ENCODE assay signal across 26 cellular contexts in the genomic region with DNA sequence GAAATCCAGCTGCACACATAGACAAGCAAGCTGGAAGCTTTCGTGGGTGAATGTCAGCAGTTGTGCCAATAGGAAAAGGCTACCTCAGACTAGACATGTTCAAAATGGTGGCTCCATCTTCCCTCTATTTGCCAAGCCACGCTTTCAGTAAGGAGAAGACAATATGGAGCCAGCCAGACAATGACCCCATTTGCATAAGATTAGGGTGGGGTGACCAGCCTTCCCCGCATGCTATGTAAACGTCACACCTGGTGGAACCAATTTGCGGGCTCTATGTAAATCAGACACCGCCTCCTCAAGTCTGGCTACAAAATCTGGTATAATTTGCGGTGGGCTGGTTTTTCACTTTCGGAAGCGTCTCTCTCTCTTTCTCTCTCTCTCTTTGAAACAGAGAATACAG.
"Had no signal": no experiment of that assay in that cellular context is flagged by ENCODE, and none has a peak within 500 bp of the region (broad histone marks: within the 10 kb centered on the region; RNA-seq: fewer than 3 reads in every experiment).

No MANE protein-coding gene starts in this region.

- ATAC-seq: activated CD4-positive, alpha-beta T cell treated with anti-CD3 and anti-CD28 coated beads for 36 hours; activated CD4-positive, CD25-positive, alpha-beta regulatory T cell treated with anti-CD3 and anti-CD28 coated beads, Interleukin-2, amount 50 U/mL, for 24 hours; activated CD8-positive, alpha-beta T cell treated with anti-CD3 and anti-CD28 coated beads, Interleukin-2, amount 10 ng/mL, durations not matched to agents 7 days and 5 days; body of pancreas had no signal

- H3K4me3 ChIP-seq: body of pancreas, breast epithelium, SJCRH30, SK-N-MC had no signal

- H3K27me3 ChIP-seq: body of pancreas, breast epithelium, SJCRH30 had no signal

- H3K36me3 ChIP-seq: breast epithelium, SJCRH30 had no signal

- DNase-seq: activated CD4-positive, alpha-beta T cell treated with anti-CD3 and anti-CD28 coated beads for 36 hours; activated CD4-positive, alpha-beta T cell treated with anti-CD3 and anti-CD28 coated beads, Interleukin-2, amount 10 ng/mL, durations not matched to agents 7 days and 5 days; activated CD4-positive, alpha-beta T cell treated with anti-CD3 and anti-CD28 coated beads, Interleukin-2, amount 50 U/mL, for 48 hours; activated CD8-positive, alpha-beta T cell treated with anti-CD3 and anti-CD28 coated beads, Interleukin-2, amount 10 ng/mL, durations not matched to agents 7 days and 5 days; activated gamma-delta T cell; activated naive CD4-positive, alpha-beta T cell treated with Interleukin-2 at 50 U/mL for 16 hours; activated naive CD8-positive, alpha-beta T cell treated with anti-CD3 and anti-CD28 coated beads, Interleukin-2, amount 10 ng/mL, durations not matched to agents 7 days and 5 days; activated T-cell treated with anti-CD3 and anti-CD28 coated beads, Interleukin-2, amount 50 U/mL, for 24 hours; amygdala; body of pancreas; NCI-H1105; NCI-H1417 treated with DMSO at 0.1 percent for 48 hours; NCI-H187 treated with DMSO at 0.1 percent for 48 hours; NCI-H2081; NCI-H2171 treated with DMSO at 0.1 percent for 48 hours; NCI-H226; NCI-H524 treated with DMSO at 0.1 percent for 48 hours; NCI-H748 treated with DMSO at 0.1 percent for 48 hours; Right ventricle myocardium superior; SJCRH30; T1000 had no signal

- H3K9me3 ChIP-seq: body of pancreas, breast epithelium, SJCRH30 had no signal

- H3K27me3 Mint-ChIP-seq: activated CD4-positive, alpha-beta T cell treated with anti-CD3 and anti-CD28 coated beads for 36 hours; activated CD4-positive, alpha-beta T cell treated with anti-CD3 and anti-CD28 coated beads, Interleukin-2, amount 10 ng/mL, durations not matched to agents 7 days and 5 days; activated naive CD4-positive, alpha-beta T cell treated with anti-CD3 and anti-CD28 coated beads, Interleukin-2, amount 50 U/mL, for 24 hours; activated naive CD8-positive, alpha-beta T cell treated with anti-CD3 and anti-CD28 coated beads, Interleukin-2, amount 10 ng/mL, durations not matched to agents 7 days and 5 days; activated T-cell treated with anti-CD3 and anti-CD28 coated beads, Interleukin-2, amount 50 U/mL, for 24 hours had no signal

- H3K4me1 Mint-ChIP-seq: activated CD4-positive, alpha-beta T cell treated with anti-CD3 and anti-CD28 coated beads for 36 hours; activated CD4-positive, alpha-beta T cell treated with anti-CD3 and anti-CD28 coated beads, Interleukin-2, amount 10 ng/mL, durations not matched to agents 7 days and 5 days; activated naive CD4-positive, alpha-beta T cell treated with anti-CD3 and anti-CD28 coated beads, Interleukin-2, amount 50 U/mL, for 24 hours; activated naive CD8-positive, alpha-beta T cell treated with anti-CD3 and anti-CD28 coated beads, Interleukin-2, amount 10 ng/mL, durations not matched to agents 7 days and 5 days had no signal

- H3K36me3 Mint-ChIP-seq: activated naive CD4-positive, alpha-beta T cell treated with anti-CD3 and anti-CD28 coated beads, Interleukin-2, amount 50 U/mL, for 24 hours; activated naive CD8-positive, alpha-beta T cell treated with anti-CD3 and anti-CD28 coated beads, Interleukin-2, amount 10 ng/mL, durations not matched to agents 7 days and 5 days had no signal

- H3K27ac Mint-ChIP-seq: activated CD4-positive, alpha-beta T cell treated with anti-CD3 and anti-CD28 coated beads for 36 hours; activated CD4-positive, alpha-beta T cell treated with anti-CD3 and anti-CD28 coated beads, Interleukin-2, amount 10 ng/mL, durations not matched to agents 7 days and 5 days; activated CD8-positive, alpha-beta T cell treated with anti-CD3 and anti-CD28 coated beads, Interleukin-2, amount 10 ng/mL, durations not matched to agents 7 days and 5 days; activated naive CD4-positive, alpha-beta T cell treated with anti-CD3 and anti-CD28 coated beads, Interleukin-2, amount 50 U/mL, for 24 hours; activated naive CD8-positive, alpha-beta T cell treated with anti-CD3 and anti-CD28 coated beads, Interleukin-2, amount 10 ng/mL, durations not matched to agents 7 days and 5 days; activated T-cell treated with anti-CD3 and anti-CD28 coated beads, Interleukin-2, amount 50 U/mL, for 24 hours; activated T-helper 2 cell treated with anti-CD3 and anti-CD28 coated beads, Interferon-gamma antibody, Interleukin-2, Interleukin-4, amounts not matched to agents 10 μg/mL and 5 μg/mL and 100 μg/mL, durations not matched to agents 14 hours and 24 hours and 36 hours had no signal

- H3K9me3 Mint-ChIP-seq: activated CD4-positive, alpha-beta T cell treated with anti-CD3 and anti-CD28 coated beads, Interleukin-2, amount 10 ng/mL, durations not matched to agents 7 days and 5 days had no signal

- H3K27ac ChIP-seq: body of pancreas, breast epithelium, SJCRH30, SK-N-MC had no signal

- H3K4me3 Mint-ChIP-seq: activated CD4-positive, alpha-beta T cell treated with anti-CD3 and anti-CD28 coated beads for 36 hours; activated CD4-positive, alpha-beta T cell treated with anti-CD3 and anti-CD28 coated beads, Interleukin-2, amount 10 ng/mL, durations not matched to agents 7 days and 5 days; activated CD8-positive, alpha-beta T cell treated with anti-CD3 and anti-CD28 coated beads, Interleukin-2, amount 10 ng/mL, durations not matched to agents 7 days and 5 days; activated naive CD4-positive, alpha-beta T cell treated with anti-CD3 and anti-CD28 coated beads, Interleukin-2, amount 50 U/mL, for 24 hours; activated naive CD8-positive, alpha-beta T cell treated with anti-CD3 and anti-CD28 coated beads, Interleukin-2, amount 10 ng/mL, durations not matched to agents 7 days and 5 days; activated T-cell treated with anti-CD3 and anti-CD28 coated beads, Interleukin-2, amount 50 U/mL, for 24 hours had no signal

- H3K4me1 ChIP-seq: body of pancreas, breast epithelium, SJCRH30 had no signal
